ENCODE assay signal across 31 cellular contexts in the genomic region with DNA sequence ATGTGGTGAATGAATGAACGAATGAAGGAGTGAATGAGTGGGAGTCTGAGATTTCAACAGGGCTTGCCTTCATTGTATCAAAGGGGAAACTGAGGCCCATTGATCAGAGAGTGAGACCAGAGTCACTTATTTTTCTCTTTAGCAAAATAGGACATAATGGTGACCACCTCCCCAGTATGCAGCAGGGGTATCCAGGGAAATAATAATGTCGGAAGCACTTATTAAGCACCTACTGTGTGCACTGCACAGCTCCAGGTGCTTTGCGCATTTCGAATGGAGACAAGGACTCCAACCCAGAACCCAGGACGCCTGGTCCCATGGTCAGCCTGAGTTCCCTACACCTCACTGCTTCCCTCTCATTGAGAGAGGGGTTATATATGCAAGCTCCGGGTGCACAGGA. TPM values are rescaled to one million over a fixed set of nuclear protein-coding genes. Genes with fewer than 3 reads are reported as not detected.
"Had no signal": no experiment of that assay in that cellular context is flagged by ENCODE, and none has a peak within 500 bp of the region (broad histone marks: within the 10 kb centered on the region; RNA-seq: fewer than 3 reads in every experiment).

No MANE protein-coding gene starts in this region.

- H3K9me3 Mint-ChIP-seq: activated CD4-positive, alpha-beta memory T cell treated with anti-CD3 and anti-CD28 coated beads, Interleukin-2, amount 10 ng/mL, durations not matched to agents 7 days and 5 days; activated naive CD4-positive, alpha-beta T cell treated with anti-CD3 and anti-CD28 coated beads for 36 hours; activated naive CD8-positive, alpha-beta T cell treated with anti-CD3 and anti-CD28 coated beads, Interleukin-2, amount 10 ng/mL, durations not matched to agents 7 days and 5 days; activated T-helper 17 cell treated with anti-CD3 and anti-CD28 coated beads, Interleukin-2, amount 50 U/mL, for 72 hours; T-cell had no signal

- H3K27ac Mint-ChIP-seq: activated CD4-positive, alpha-beta memory T cell treated with anti-CD3 and anti-CD28 coated beads, Interleukin-2, amount 10 ng/mL, durations not matched to agents 7 days and 5 days; activated CD4-positive, alpha-beta T cell treated with anti-CD3 and anti-CD28 coated beads for 36 hours; activated naive CD4-positive, alpha-beta T cell treated with anti-CD3 and anti-CD28 coated beads for 36 hours; activated naive CD8-positive, alpha-beta T cell treated with anti-CD3 and anti-CD28 coated beads, Interleukin-2, amount 10 ng/mL, durations not matched to agents 7 days and 5 days; activated T-helper 17 cell treated with anti-CD3 and anti-CD28 coated beads, Interleukin-2, amount 50 U/mL, for 72 hours; T-cell had no signal

- H3K27ac ChIP-seq: VCaP had no signal

- FAIRE-seq: bronchial epithelial cell, RCC 7860, TTC549 had no signal

- DNase-seq: activated CD4-positive, alpha-beta memory T cell treated with anti-CD3 and anti-CD28 coated beads, Interleukin-2, amount 10 ng/mL, durations not matched to agents 7 days and 5 days; activated CD4-positive, alpha-beta T cell treated with anti-CD3 and anti-CD28 coated beads for 36 hours; activated CD4-positive, alpha-beta T cell treated with anti-CD3 and anti-CD28 coated beads, Interleukin-2, amount 50 U/mL, for 1 hour; activated gamma-delta T cell; activated naive CD4-positive, alpha-beta T cell treated with anti-CD3 and anti-CD28 coated beads for 36 hours; activated naive CD8-positive, alpha-beta T cell treated with anti-CD3 and anti-CD28 coated beads, Interleukin-2, amount 10 ng/mL, durations not matched to agents 7 days and 5 days; activated T-cell treated with anti-CD3 and anti-CD28 coated beads for 4 hours; activated T-cell treated with anti-CD3 and anti-CD28 coated beads, Interleukin-2, amount 50 U/mL, for 48 hours; aorta; central memory CD4-positive, alpha-beta T cell; Kasumi-1; KBM-7; NCI-H1105 treated with DMSO at 0.1 percent for 48 hours; NCI-H1436 treated with DMSO at 0.1 percent for 48 hours; NCI-H187; NCI-H2081; NCI-H510A treated with DMSO at 0.1 percent for 48 hours; NCI-H69; NK-92 treated with Interleukin-12 subunit alpha and Interleukin-12 subunit beta, amount 100 ng/mL, for 24 hours; PC-3; SHP77 treated with DMSO at 0.1 percent for 48 hours; T-cell; T-helper 2 cell; T1000 had no signal

- ATAC-seq: activated CD4-positive, alpha-beta T cell treated with anti-CD3 and anti-CD28 coated beads for 36 hours; activated T-helper 17 cell treated with anti-CD3 and anti-CD28 coated beads, Interleukin-2, amount 50 U/mL, for 72 hours; PC-3; T-cell had no signal

- H3K4me3 Mint-ChIP-seq: activated CD4-positive, alpha-beta memory T cell treated with anti-CD3 and anti-CD28 coated beads, Interleukin-2, amount 10 ng/mL, durations not matched to agents 7 days and 5 days; activated CD4-positive, alpha-beta T cell treated with anti-CD3 and anti-CD28 coated beads for 36 hours; activated naive CD4-positive, alpha-beta T cell treated with anti-CD3 and anti-CD28 coated beads for 36 hours; activated naive CD8-positive, alpha-beta T cell treated with anti-CD3 and anti-CD28 coated beads, Interleukin-2, amount 10 ng/mL, durations not matched to agents 7 days and 5 days; activated T-helper 17 cell treated with anti-CD3 and anti-CD28 coated beads, Interleukin-2, amount 50 U/mL, for 72 hours; T-cell had no signal

- H3K36me3 Mint-ChIP-seq: activated naive CD8-positive, alpha-beta T cell treated with anti-CD3 and anti-CD28 coated beads, Interleukin-2, amount 10 ng/mL, durations not matched to agents 7 days and 5 days; T-cell had no signal

RNA-seq across cellular contexts. Expression of a gene that starts 26.8 kb away (rescaled TPM):
- total RNA-seq: activated CD4-positive, alpha-beta memory T cell treated with anti-CD3 and anti-CD28 coated beads, Interleukin-2, amount 10 ng/mL, durations not matched to agents 7 days and 5 days; activated CD4-positive, alpha-beta T cell treated with anti-CD3 and anti-CD28 coated beads for 36 hours; activated CD8-positive, alpha-beta memory T cell treated with anti-CD3 and anti-CD28 coated beads for 36 hours had no signal

RNA-seq across cellular contexts. Expression of a gene that starts 46.4 kb away (rescaled TPM):
- total RNA-seq: activated naive CD8-positive, alpha-beta T cell treated with anti-CD3 and anti-CD28 coated beads, Interleukin-2, amount 10 ng/mL, durations not matched to agents 7 days and 5 days had no signal

RNA-seq across cellular contexts. Expression of a gene that starts 51.2 kb away (rescaled TPM):
- total RNA-seq: activated CD4-positive, alpha-beta memory T cell treated with anti-CD3 and anti-CD28 coated beads, Interleukin-2, amount 10 ng/mL, durations not matched to agents 7 days and 5 days; activated CD4-positive, alpha-beta T cell treated with anti-CD3 and anti-CD28 coated beads for 36 hours; activated CD8-positive, alpha-beta memory T cell treated with anti-CD3 and anti-CD28 coated beads for 36 hours; bronchial epithelial cell; SK-MEL-5 had no signal
